In genomic region chr11:12812849-12813248, GRCh38 we compare ENCODE assay signal across 19 cellular contexts.
A peak's percentile ranks its signal among the peaks of the same experiment; 100 is the strongest.
DNase-seq lines count a peak whose midpoint lies in the region; ATAC-seq, FAIRE-seq and TF ChIP-seq lines count a peak whose summit lies in the region.
"Had no signal": no experiment of that assay in that cellular context is flagged by ENCODE, and none has a peak within 500 bp of the region (broad histone marks: within the 10 kb centered on the region; RNA-seq: fewer than 3 reads in every experiment).

No MANE protein-coding gene starts in this region.

- FAIRE-seq in astrocyte (lab: Jason Lieb, UNC) = no peak
- FAIRE-seq: colon had no signal

- H3K4me3 Mint-ChIP-seq in astrocyte (ENCODE audit: unreplicated experiment) = no peak overlapping the region
- H3K4me3 Mint-ChIP-seq: activated naive CD8-positive, alpha-beta T cell treated with anti-CD3 and anti-CD28 coated beads, Interleukin-2, amount 50 U/mL, for 24 hours; T-helper 17 cell had no signal

- H3K4me1 ChIP-seq in KMS-11 (ENCODE audit: low read depth, poor library complexity, severe bottlenecking) (peaks cover 80% of the 10 kb centered on the region), astrocyte (ENCODE audit: insufficient read depth, low read length) (peaks cover 74% of the 10 kb centered on the region), hepatocyte (ENCODE audit: insufficient read depth) (peaks cover 42% of the 10 kb centered on the region), smooth muscle cell (ENCODE audit: low read depth) (peaks cover 53% of the 10 kb centered on the region)

- no peak for TF ChIP-seq CTCF in KMS-11 (conservative IDR thresholded peaks at IDR 0.05; ENCODE audit: low read depth, low read length)
- TF ChIP-seq CTCF in astrocyte (IDR thresholded peaks at IDR 0.05; ENCODE audit: insufficient read depth, low read depth, low read length) = no peak
- TF ChIP-seq CTCF in hepatocyte (IDR thresholded peaks at IDR 0.05; ENCODE audit: poor library complexity) = no peak
- TF ChIP-seq CTCF in smooth muscle cell (IDR thresholded peaks at IDR 0.05; ENCODE audit: borderline replicate concordance, insufficient read depth, poor library complexity, severe bottlenecking) = no peak

- H3K27me3 ChIP-seq in KMS-11 (ENCODE audit: insufficient read depth, low read depth) = no peaks in the 10 kb centered on the region
- H3K27me3 ChIP-seq in astrocyte (ENCODE audit: insufficient read depth, low read length) = no peaks in the 10 kb centered on the region
- H3K27me3 ChIP-seq in hepatocyte = no peaks in the 10 kb centered on the region
- H3K27me3 ChIP-seq in smooth muscle cell (ENCODE audit: low read depth) = no peaks in the 10 kb centered on the region
- H3K27me3 ChIP-seq: BLaER1 had no signal

- no peaks in the 10 kb centered on the region for H3K9me2 ChIP-seq in hepatocyte (replicated peaks; ENCODE audit: insufficient read depth)

- H4K20me1 ChIP-seq in KMS-11 (ENCODE audit: insufficient read depth) = 0 out of 2 replicates have a peak, but pooled peaks cover 4% of the 10 kb centered on the region
- peaks cover 92% of the 10 kb centered on the region for H4K20me1 ChIP-seq in astrocyte (ENCODE audit: insufficient read depth, low read length)
- peaks cover 5% of the 10 kb centered on the region for H4K20me1 ChIP-seq in hepatocyte (ENCODE audit: insufficient read depth, poor library complexity, severe bottlenecking)
- H4K20me1 ChIP-seq in smooth muscle cell (ENCODE audit: low read depth) = peaks cover 68% of the 10 kb centered on the region
- H4K20me1 ChIP-seq: BLaER1 had no signal

- H3K9me3 ChIP-seq in astrocyte (ENCODE audit: insufficient read depth, low read depth, low read length) (no peaks in the 10 kb centered on the region), hepatocyte (ENCODE audit: low read depth) (no peaks in the 10 kb centered on the region), smooth muscle cell (replicated peaks; ENCODE audit: low read depth) (no peaks in the 10 kb centered on the region)
- H3K9me3 ChIP-seq: BLaER1 had no signal

- H3K9ac ChIP-seq in KMS-11 = no peak overlapping the region
- H3K9ac ChIP-seq in astrocyte (ENCODE audit: low read length) = peak overlapping the region; percentile 9
- peak overlapping the region; percentile 34 for H3K9ac ChIP-seq in smooth muscle cell (ENCODE audit: low read depth)
- H3K9ac ChIP-seq: BLaER1 had no signal

- 0 out of 2 replicates have a peak overlapping the region, but pooled peaks have one; percentile 10 for H3K4me2 ChIP-seq in KMS-11
- H3K4me2 ChIP-seq in astrocyte (ENCODE audit: low read length) = peak overlapping the region; percentile 79
- peak overlapping the region; percentile 69 for H3K4me2 ChIP-seq in hepatocyte
- H3K4me2 ChIP-seq in smooth muscle cell = peak overlapping the region; percentile 78
- H3K4me2 ChIP-seq: BLaER1 had no signal

- peaks cover 4% of the 10 kb centered on the region for H3K36me3 Mint-ChIP-seq in astrocyte (ENCODE audit: low read depth, unreplicated experiment)

- H3K4me1 Mint-ChIP-seq in astrocyte (ENCODE audit: low read depth, unreplicated experiment) = peaks cover 79% of the 10 kb centered on the region
- H3K4me1 Mint-ChIP-seq: activated naive CD8-positive, alpha-beta T cell treated with anti-CD3 and anti-CD28 coated beads, Interleukin-2, amount 50 U/mL, for 24 hours had no signal

- H3K4me3 ChIP-seq in KMS-11 (IDR thresholded peaks at IDR 0.05; ENCODE audit: insufficient read depth, low read depth, low read length) (no peak overlapping the region), astrocyte (ENCODE audit: insufficient read depth, low read depth, low read length) (no peak overlapping the region), hepatocyte (no peak overlapping the region), smooth muscle cell (no peak overlapping the region)
- H3K4me3 ChIP-seq: BLaER1 had no signal

- H2AFZ ChIP-seq in KMS-11 (ENCODE audit: low read depth) (no peak overlapping the region), astrocyte (ENCODE audit: low read depth, low read length) (no peak overlapping the region), hepatocyte (no peak overlapping the region), smooth muscle cell (ENCODE audit: low read depth) (no peak overlapping the region)

- peak overlapping the region; percentile 81; the same call in 1 of the 2 replicates for H3K27ac ChIP-seq in KMS-11
- no peak overlapping the region for H3K27ac ChIP-seq in astrocyte (ENCODE audit: low read depth, low read length)
- peak overlapping the region; percentile 32 for H3K27ac ChIP-seq in hepatocyte
- H3K27ac ChIP-seq in smooth muscle cell (ENCODE audit: low read depth) = peak overlapping the region; percentile 99
- no peak overlapping the region for H3K27ac ChIP-seq in caudate nucleus (ENCODE audit: low read depth, low read length)
- H3K27ac ChIP-seq: BLaER1 had no signal

- H3K27me3 Mint-ChIP-seq in astrocyte (ENCODE audit: low read depth, unreplicated experiment) = no peaks in the 10 kb centered on the region

- no peak overlapping the region for H3K27ac Mint-ChIP-seq in astrocyte (ENCODE audit: unreplicated experiment)
- H3K27ac Mint-ChIP-seq: activated naive CD8-positive, alpha-beta T cell treated with anti-CD3 and anti-CD28 coated beads, Interleukin-2, amount 50 U/mL, for 24 hours; T-helper 17 cell had no signal

- no peaks in the 10 kb centered on the region for H3K9me3 Mint-ChIP-seq in astrocyte (ENCODE audit: unreplicated experiment)
- H3K9me3 Mint-ChIP-seq: activated naive CD8-positive, alpha-beta T cell treated with anti-CD3 and anti-CD28 coated beads, Interleukin-2, amount 50 U/mL, for 24 hours had no signal

- H3K79me2 ChIP-seq in KMS-11 (ENCODE audit: insufficient read depth, low read depth) (peaks cover 43% of the 10 kb centered on the region; the same call in 1 of the 2 replicates), astrocyte (ENCODE audit: insufficient read depth, low read length) (peaks cover 93% of the 10 kb centered on the region), hepatocyte (peaks cover 90% of the 10 kb centered on the region), smooth muscle cell (ENCODE audit: low read depth) (peaks cover 75% of the 10 kb centered on the region)

- ATAC-seq in HG03039 (IDR thresholded peaks at IDR 0.05; ENCODE audit: unreplicated experiment) = no peak
- ATAC-seq: activated naive CD8-positive, alpha-beta T cell treated with anti-CD3 and anti-CD28 coated beads, Interleukin-2, amount 50 U/mL, for 24 hours; T-helper 17 cell had no signal

- H3F3A ChIP-seq in smooth muscle cell (ENCODE audit: low read depth) = peaks cover 56% of the 10 kb centered on the region

- H3K36me3 ChIP-seq in KMS-11 (ENCODE audit: insufficient read depth) (no peaks in the 10 kb centered on the region), astrocyte (ENCODE audit: insufficient read depth, low read length) (no peaks in the 10 kb centered on the region), hepatocyte (replicated peaks; ENCODE audit: insufficient read depth, low read depth) (no peaks in the 10 kb centered on the region), smooth muscle cell (ENCODE audit: low read depth) (no peaks in the 10 kb centered on the region)
- H3K36me3 ChIP-seq: BLaER1 had no signal

- DNase-seq in astrocyte (ENCODE audit: low read depth) = peak; percentile 36
- no peak for DNase-seq in hepatocyte (ENCODE audit: low spot score)
- no peak for DNase-seq in smooth muscle cell (lab: John Stamatoyannopoulos, UW; ENCODE audit: unreplicated experiment)
- DNase-seq in caudate nucleus (lab: John Stamatoyannopoulos, UW) = no peak
- DNase-seq in NCI-H510A (lab: John Stamatoyannopoulos, UW) = no peak
- DNase-seq in AML-193 (lab: John Stamatoyannopoulos, UW) = no peak
- DNase-seq: activated CD4-positive, alpha-beta T cell treated with anti-CD3 and anti-CD28 coated beads for 4 hours; activated naive CD8-positive, alpha-beta T cell treated with anti-CD3 and anti-CD28 coated beads, Interleukin-2, amount 50 U/mL, for 24 hours; activated T-cell treated with anti-CD3 and anti-CD28 coated beads, Interleukin-2, amount 50 U/mL, for 48 hours; DMS79; NCI-H1105; NCI-H2227 treated with DMSO at 0.1 percent for 48 hours; stimulated activated CD4-positive, alpha-beta T cell treated with anti-CD3 and anti-CD28 coated beads, Interleukin-2, amount 100 ng/mL, for 24 hours; stimulated activated CD8-positive, alpha-beta memory T cell treated with anti-CD3 and anti-CD28 coated beads, Interleukin-4, amount 100 ng/mL, for 48 hours; T-helper 17 cell had no signal

- WGBS in hepatocyte (ENCODE audit: low lambda C conversion rate, missing lambda C conversion rate) = 57% methylated on average over 4 of the region's 4 CpGs
- WGBS in smooth muscle cell (ENCODE audit: low lambda C conversion rate) = 10% methylated on average over 4 of the region's 4 CpGs

Comparison
In these comparisons a context has a peak if more than half of its experiments do, and no peak if none do; other contexts are left out.
1. H3K27ac ChIP-seq: peak in KMS-11 (single experiment), hepatocyte (single experiment) and smooth muscle cell (single experiment); none in astrocyte (single experiment) and caudate nucleus (single experiment).
2. H3K4me2 ChIP-seq: peak in every context shown above with its lines; median percentile 79 in astrocyte; 78 in smooth muscle cell; 69 in hepatocyte; 10 in KMS-11.